2 cellular contexts compared by ENCODE assay signal in genomic region chr18:22001912-22002487, GRCh38.
A peak's percentile ranks its signal among the peaks of the same experiment; 100 is the strongest.
TF ChIP-seq lines count a peak whose summit lies in the region.

No MANE protein-coding gene starts in this region.

TF ChIP-seq in K562, 482 proteins besides CTCF, POLR2A, EP300 and RAD21 (continued from another document):
- TF ChIP-seq ETS1 (conservative IDR thresholded peaks at IDR 0.05; ENCODE audit: control insufficient read depth, low read depth, low read length) (no peak), ZFP1 (CRISPR knock-in tag; IDR thresholded peaks at IDR 0.05) (no peak), IRF1 (CRISPR knock-in tag; IDR thresholded peaks at IDR 0.05; ENCODE audit: borderline replicate concordance) (no peak), KDM5B (IDR thresholded peaks at IDR 0.05; ENCODE audit: insufficient replicate concordance, low read depth, low read length) (no peak), TRIM25 (IDR thresholded peaks at IDR 0.05; ENCODE audit: borderline replicate concordance) (no peak), ID3 (CRISPR knock-in tag; IDR thresholded peaks at IDR 0.05) (no peak), ID3 (tag; IDR thresholded peaks at IDR 0.05) (no peak), SMARCC2 (IDR thresholded peaks at IDR 0.05; ENCODE audit: low read depth) (no peak), PBX2 (CRISPR knock-in tag; IDR thresholded peaks at IDR 0.05; ENCODE audit: low read depth) (no peak), PBX2 (tag; conservative IDR thresholded peaks at IDR 0.05; ENCODE audit: low read depth) (0 out of 2 replicates have a peak, but pooled peaks have one; percentile 30), ZNF764 (CRISPR knock-in tag; IDR thresholded peaks at IDR 0.05; ENCODE audit: low read depth) (no peak)
TF ChIP-seq in K562: peak in this region for 2.

TF ChIP-seq in HepG2, 621 proteins besides CTCF, POLR2A, EP300 and RAD21 (continued from another document and continues in another):
- TF ChIP-seq ZSCAN25 (CRISPR knock-in tag; IDR thresholded peaks at IDR 0.05) (peak; percentile 66; the same call in 1 of the 2 replicates), KDM6A (CRISPR knock-in tag; IDR thresholded peaks at IDR 0.05; ENCODE audit: low read depth) (peak; percentile 61; the same call in 1 of the 2 replicates), ZNF256 (CRISPR knock-in tag; conservative IDR thresholded peaks at IDR 0.05) (0 out of 2 replicates have a peak, but pooled peaks have one; percentile 36), ZFX (CRISPR knock-in tag; IDR thresholded peaks at IDR 0.05; ENCODE audit: low read depth) (peak; percentile 79), ZNF598 (CRISPR knock-in tag; IDR thresholded peaks at IDR 0.05; ENCODE audit: borderline replicate concordance) (0 out of 2 replicates have a peak, but pooled peaks have one; percentile 65), ZNF547 (CRISPR knock-in tag; IDR thresholded peaks at IDR 0.05) (peak; percentile 35; the same call in 1 of the 2 replicates), ZNF124 (CRISPR knock-in tag; IDR thresholded peaks at IDR 0.05) (0 out of 2 replicates have a peak, but pooled peaks have one; percentile 50), SMARCE1 (IDR thresholded peaks at IDR 0.05; ENCODE audit: borderline replicate concordance) (no peak), SOX13 (IDR thresholded peaks at IDR 0.05) (no peak; the same call in 1 of the 2 replicates), SOX13 (CRISPR knock-in tag; conservative IDR thresholded peaks at IDR 0.05 in 1 of 2, IDR thresholded peaks at IDR 0.05 in 1 of 2) (peak in 1 of 2 experiments; percentile 44; a peak in 2 of 4 replicates), MIER3 (CRISPR knock-in tag; IDR thresholded peaks at IDR 0.05; ENCODE audit: borderline replicate concordance) (peak; percentile 23; the same call in 1 of the 2 replicates), ZNF12 (CRISPR knock-in tag; IDR thresholded peaks at IDR 0.05) (no peak), MIXL1 (CRISPR knock-in tag; IDR thresholded peaks at IDR 0.05) (peak; percentile 30; the same call in 1 of the 2 replicates), YY1 (IDR thresholded peaks at IDR 0.05; ENCODE audit: insufficient read depth, insufficient replicate concordance, low read depth, low read length) (peak; percentile 14), KDM1A (CRISPR knock-in tag; IDR thresholded peaks at IDR 0.05) (no peak), SMAD1 (CRISPR knock-in tag; IDR thresholded peaks at IDR 0.05; ENCODE audit: borderline replicate concordance, low read depth) (no peak), HNF1A (IDR thresholded peaks at IDR 0.05; ENCODE audit: low read depth) (peak; percentile 86), HNF1A (CRISPR knock-in tag; IDR thresholded peaks at IDR 0.05; ENCODE audit: borderline replicate concordance) (peak; percentile 89), ZBTB49 (CRISPR knock-in tag; IDR thresholded peaks at IDR 0.05; ENCODE audit: borderline replicate concordance) (no peak), ZNF740 (CRISPR knock-in tag; IDR thresholded peaks at IDR 0.05) (0 out of 2 replicates have a peak, but pooled peaks have one; percentile 24), ATF6 (CRISPR knock-in tag; conservative IDR thresholded peaks at IDR 0.05) (no peak), ZNF605 (CRISPR knock-in tag; IDR thresholded peaks at IDR 0.05) (peak; percentile 58; the same call in 1 of the 2 replicates), NR2F2 (IDR thresholded peaks at IDR 0.05; ENCODE audit: borderline replicate concordance, low read depth) (peak; percentile 32; the same call in 1 of the 2 replicates), ZNF563 (CRISPR knock-in tag; IDR thresholded peaks at IDR 0.05) (no peak), HHEX (CRISPR knock-in tag; IDR thresholded peaks at IDR 0.05) (peak; percentile 39; the same call in 1 of the 2 replicates), ZBTB3 (CRISPR knock-in tag; IDR thresholded peaks at IDR 0.05; ENCODE audit: borderline replicate concordance, low read depth) (0 out of 2 replicates have a peak, but pooled peaks have one; percentile 39), SALL2 (CRISPR knock-in tag; IDR thresholded peaks at IDR 0.05) (peak; percentile 71; the same call in 1 of the 2 replicates), DZIP1 (CRISPR knock-in tag; IDR thresholded peaks at IDR 0.05) (no peak), PHF8 (CRISPR knock-in tag; IDR thresholded peaks at IDR 0.05) (peak; percentile 62), SAP130 (CRISPR knock-in tag; IDR thresholded peaks at IDR 0.05; ENCODE audit: low read depth) (peak; percentile 15; the same call in 1 of the 2 replicates), ZNF292 (CRISPR knock-in tag; IDR thresholded peaks at IDR 0.05; ENCODE audit: borderline replicate concordance, low read depth) (peak; percentile 66; the same call in 1 of the 2 replicates), ZNF878 (CRISPR knock-in tag; IDR thresholded peaks at IDR 0.05) (no peak), FOXP1 (IDR thresholded peaks at IDR 0.05) (no peak), FOXP1 (CRISPR knock-in tag; IDR thresholded peaks at IDR 0.05) (peak; percentile 35; the same call in 1 of the 2 replicates), CREM (IDR thresholded peaks at IDR 0.05) (peak; percentile 27; the same call in 1 of the 2 replicates), CREM (CRISPR knock-in tag; IDR thresholded peaks at IDR 0.05) (no peak), ZNF138 (CRISPR knock-in tag; IDR thresholded peaks at IDR 0.05; ENCODE audit: low read depth) (peak; percentile 79; the same call in 1 of the 2 replicates), ZNF503 (CRISPR knock-in tag; IDR thresholded peaks at IDR 0.05) (peak; percentile 72; the same call in 1 of the 2 replicates), ZEB1 (IDR thresholded peaks at IDR 0.05; ENCODE audit: insufficient replicate concordance, low read depth) (peak; percentile 56), ZNF264 (CRISPR knock-in tag; IDR thresholded peaks at IDR 0.05) (0 out of 2 replicates have a peak, but pooled peaks have one; percentile 39), NRL (CRISPR knock-in tag; IDR thresholded peaks at IDR 0.05; ENCODE audit: borderline replicate concordance) (peak; percentile 73), ZNF34 (CRISPR knock-in tag; IDR thresholded peaks at IDR 0.05; ENCODE audit: borderline replicate concordance) (no peak; the same call in 1 of the 2 replicates), E2F2 (CRISPR knock-in tag; IDR thresholded peaks at IDR 0.05; ENCODE audit: borderline replicate concordance) (peak; percentile 55; the same call in 1 of the 2 replicates), MED1 (CRISPR knock-in tag; IDR thresholded peaks at IDR 0.05) (peak; percentile 71), GATAD2A (CRISPR knock-in tag; IDR thresholded peaks at IDR 0.05) (peak; percentile 74; the same call in 1 of the 2 replicates), GFI1 (CRISPR knock-in tag; IDR thresholded peaks at IDR 0.05; ENCODE audit: borderline replicate concordance) (peak; percentile 46; the same call in 1 of the 2 replicates)
